4 cellular contexts compared by ENCODE assay signal in the genomic region with DNA sequence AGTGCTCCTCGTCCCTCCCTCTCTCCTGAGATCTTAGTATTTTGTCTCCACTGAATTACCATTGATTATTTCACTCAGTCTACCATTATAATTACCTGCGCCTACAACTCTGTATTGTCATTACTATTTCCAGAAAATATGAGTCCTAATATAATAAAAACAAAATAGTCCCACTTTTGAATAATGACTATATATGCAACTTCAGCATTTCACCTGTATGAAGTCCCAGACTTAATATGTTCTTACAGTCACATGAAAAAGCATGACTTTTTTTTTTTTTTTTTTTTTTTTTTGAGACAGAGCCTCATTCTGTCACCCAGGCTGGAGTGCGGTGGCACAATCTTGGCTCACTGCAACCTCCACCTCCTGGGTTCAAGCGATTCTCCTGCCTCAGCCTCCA.
TF ChIP-seq lines count a peak whose summit lies in the region.

No MANE protein-coding gene starts in this region.

TF ChIP-seq in A549, 52 proteins besides CTCF, POLR2A, EP300 and RAD21:
- peak; percentile 33 for TF ChIP-seq MAFK (IDR thresholded peaks at IDR 0.05; ENCODE audit: partially characterized antibody)

TF ChIP-seq in IMR-90, 13 proteins besides CTCF, POLR2A, EP300 and RAD21:
- 0 out of 2 replicates have a peak, but pooled peaks have one; percentile 35 for TF ChIP-seq MAFK (IDR thresholded peaks at IDR 0.05; ENCODE audit: low read depth, low read length)
TF ChIP-seq in IMR-90: peak in this region for 1; not testable (repeated sequence) for 12.

TF ChIP-seq in K562, 482 proteins besides CTCF, POLR2A, EP300 and RAD21:
- TF ChIP-seq ZNF316 (IDR thresholded peaks at IDR 0.05) = peak; percentile 70
- 0 out of 2 replicates have a peak, but pooled peaks have one; percentile 11 for TF ChIP-seq MAFF (IDR thresholded peaks at IDR 0.05; ENCODE audit: low read length)
- TF ChIP-seq C11orf30 (IDR thresholded peaks at IDR 0.05; ENCODE audit: low read depth) = peak; percentile 34; the same call in 1 of the 2 replicates
- peak; percentile 34; the same call in 1 of the 2 replicates for TF ChIP-seq MAFG (tag; conservative IDR thresholded peaks at IDR 0.05)

TF ChIP-seq in HepG2, 621 proteins besides CTCF, POLR2A, EP300 and RAD21:
- peak; percentile 52 to 67; a peak in 3 of 4 replicates for TF ChIP-seq MAFK (conservative IDR thresholded peaks at IDR 0.05 in 1 of 2, IDR thresholded peaks at IDR 0.05 in 1 of 2; ENCODE audit: low read length in 2 of 2)
